14 cellular contexts compared by ENCODE assay signal in the genomic region with DNA sequence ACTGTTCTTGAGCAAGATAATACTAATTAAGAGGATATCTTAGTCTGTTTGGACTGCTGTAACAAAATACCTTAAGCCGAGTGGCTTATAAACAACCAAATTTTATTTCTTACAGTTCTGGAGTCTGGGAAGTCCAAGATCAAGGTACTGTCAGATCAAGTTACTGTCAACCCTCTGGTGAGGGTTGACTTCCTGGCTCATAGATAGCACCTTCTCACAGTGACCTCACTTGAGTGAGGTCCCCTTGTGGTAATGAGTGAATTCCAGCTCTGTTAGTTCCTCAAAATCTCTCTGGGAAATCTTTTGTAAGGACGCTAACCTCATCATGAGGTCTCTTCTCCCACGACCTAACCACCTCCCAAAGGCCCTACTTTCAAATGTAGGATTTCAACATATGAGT.
"Had no signal": no experiment of that assay in that cellular context is flagged by ENCODE, and none has a peak within 500 bp of the region (broad histone marks: within the 10 kb centered on the region; RNA-seq: fewer than 3 reads in every experiment).

No MANE protein-coding gene starts in this region.

- H3K4me3 Mint-ChIP-seq: activated CD8-positive, alpha-beta T cell treated with anti-CD3 and anti-CD28 coated beads, Interleukin-2, amount 10 ng/mL, durations not matched to agents 7 days and 5 days; activated naive CD8-positive, alpha-beta T cell treated with anti-CD3 and anti-CD28 coated beads, Interleukin-2, amount 50 U/mL, for 24 hours; memory B cell; stimulated activated naive CD8-positive, alpha-beta T cell treated with anti-CD3 and anti-CD28 coated beads, Interleukin-15, amount 100 ng/mL, for 72 hours; T-helper 2 cell treated with Interferon-gamma antibody and Interleukin-4, amounts not matched to agents 5 μg/mL and 100 μg/mL, for 36 hours had no signal

- H3K27ac Mint-ChIP-seq: activated CD8-positive, alpha-beta T cell treated with anti-CD3 and anti-CD28 coated beads, Interleukin-2, amount 10 ng/mL, durations not matched to agents 7 days and 5 days; activated naive CD8-positive, alpha-beta T cell treated with anti-CD3 and anti-CD28 coated beads, Interleukin-2, amount 50 U/mL, for 24 hours; memory B cell; stimulated activated naive CD8-positive, alpha-beta T cell treated with anti-CD3 and anti-CD28 coated beads, Interleukin-15, amount 100 ng/mL, for 72 hours; T-helper 2 cell treated with Interferon-gamma antibody and Interleukin-4, amounts not matched to agents 5 μg/mL and 100 μg/mL, for 36 hours had no signal

- H3K36me3 Mint-ChIP-seq: memory B cell had no signal

- H3K4me3 ChIP-seq: ascending aorta, left lung, testis had no signal

- H3K4me1 ChIP-seq: ascending aorta, left lung, testis had no signal

- H3K36me3 ChIP-seq: ascending aorta, left lung, WERI-Rb-1 had no signal

- H3K9me3 ChIP-seq: ascending aorta, left lung, testis had no signal

- H3K27me3 Mint-ChIP-seq: activated naive CD8-positive, alpha-beta T cell treated with anti-CD3 and anti-CD28 coated beads, Interleukin-2, amount 50 U/mL, for 24 hours; memory B cell; stimulated activated naive CD8-positive, alpha-beta T cell treated with anti-CD3 and anti-CD28 coated beads, Interleukin-15, amount 100 ng/mL, for 72 hours had no signal

- DNase-seq: activated CD4-positive, alpha-beta T cell treated with anti-CD3 and anti-CD28 coated beads for 4 hours; activated CD8-positive, alpha-beta T cell treated with anti-CD3 and anti-CD28 coated beads, Interleukin-2, amount 10 ng/mL, durations not matched to agents 7 days and 5 days; activated naive CD4-positive, alpha-beta T cell treated with Interleukin-2 at 50 U/mL for 16 hours; activated naive CD8-positive, alpha-beta T cell treated with anti-CD3 and anti-CD28 coated beads, Interleukin-2, amount 50 U/mL, for 24 hours; foreskin melanocyte; head of caudate nucleus; left lung; stimulated activated CD4-positive, alpha-beta T cell treated with anti-CD3 and anti-CD28 coated beads, Interleukin-4, amount 100 ng/mL, for 4 hours; stimulated activated naive CD8-positive, alpha-beta T cell treated with anti-CD3 and anti-CD28 coated beads, Interleukin-15, amount 100 ng/mL, for 72 hours; testis; WERI-Rb-1 had no signal

- H3K27me3 ChIP-seq: ascending aorta, left lung, testis had no signal

- H3K9me3 Mint-ChIP-seq: stimulated activated naive CD8-positive, alpha-beta T cell treated with anti-CD3 and anti-CD28 coated beads, Interleukin-15, amount 100 ng/mL, for 72 hours had no signal

- H3K4me1 Mint-ChIP-seq: activated naive CD8-positive, alpha-beta T cell treated with anti-CD3 and anti-CD28 coated beads, Interleukin-2, amount 50 U/mL, for 24 hours; memory B cell; stimulated activated naive CD8-positive, alpha-beta T cell treated with anti-CD3 and anti-CD28 coated beads, Interleukin-15, amount 100 ng/mL, for 72 hours had no signal
